ENCODE assay signal across 1 cellular context in the genomic region with DNA sequence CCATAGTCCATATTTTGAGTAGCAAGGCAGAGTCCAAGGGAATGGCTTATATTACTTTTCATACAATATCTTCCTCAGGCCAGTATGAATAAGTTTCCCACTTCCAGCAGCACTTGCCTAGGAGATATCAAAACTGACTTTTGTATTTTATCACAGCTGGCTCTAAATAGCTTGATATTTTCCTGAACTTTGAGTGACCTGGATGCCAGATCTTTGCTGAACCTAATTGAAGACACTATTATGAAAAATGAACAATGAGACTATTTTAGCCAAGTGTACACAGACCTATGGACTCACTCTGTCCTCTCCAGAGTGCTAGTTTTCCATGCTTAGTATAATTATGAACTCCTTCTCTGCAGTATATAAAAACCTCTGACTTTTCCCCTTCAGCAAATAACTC.
TF ChIP-seq lines count a peak whose summit lies in the region.

No MANE protein-coding gene starts in this region.

TF ChIP-seq in HepG2, 621 proteins besides CTCF, POLR2A, EP300 and RAD21:
- TF ChIP-seq, protein P1, sequence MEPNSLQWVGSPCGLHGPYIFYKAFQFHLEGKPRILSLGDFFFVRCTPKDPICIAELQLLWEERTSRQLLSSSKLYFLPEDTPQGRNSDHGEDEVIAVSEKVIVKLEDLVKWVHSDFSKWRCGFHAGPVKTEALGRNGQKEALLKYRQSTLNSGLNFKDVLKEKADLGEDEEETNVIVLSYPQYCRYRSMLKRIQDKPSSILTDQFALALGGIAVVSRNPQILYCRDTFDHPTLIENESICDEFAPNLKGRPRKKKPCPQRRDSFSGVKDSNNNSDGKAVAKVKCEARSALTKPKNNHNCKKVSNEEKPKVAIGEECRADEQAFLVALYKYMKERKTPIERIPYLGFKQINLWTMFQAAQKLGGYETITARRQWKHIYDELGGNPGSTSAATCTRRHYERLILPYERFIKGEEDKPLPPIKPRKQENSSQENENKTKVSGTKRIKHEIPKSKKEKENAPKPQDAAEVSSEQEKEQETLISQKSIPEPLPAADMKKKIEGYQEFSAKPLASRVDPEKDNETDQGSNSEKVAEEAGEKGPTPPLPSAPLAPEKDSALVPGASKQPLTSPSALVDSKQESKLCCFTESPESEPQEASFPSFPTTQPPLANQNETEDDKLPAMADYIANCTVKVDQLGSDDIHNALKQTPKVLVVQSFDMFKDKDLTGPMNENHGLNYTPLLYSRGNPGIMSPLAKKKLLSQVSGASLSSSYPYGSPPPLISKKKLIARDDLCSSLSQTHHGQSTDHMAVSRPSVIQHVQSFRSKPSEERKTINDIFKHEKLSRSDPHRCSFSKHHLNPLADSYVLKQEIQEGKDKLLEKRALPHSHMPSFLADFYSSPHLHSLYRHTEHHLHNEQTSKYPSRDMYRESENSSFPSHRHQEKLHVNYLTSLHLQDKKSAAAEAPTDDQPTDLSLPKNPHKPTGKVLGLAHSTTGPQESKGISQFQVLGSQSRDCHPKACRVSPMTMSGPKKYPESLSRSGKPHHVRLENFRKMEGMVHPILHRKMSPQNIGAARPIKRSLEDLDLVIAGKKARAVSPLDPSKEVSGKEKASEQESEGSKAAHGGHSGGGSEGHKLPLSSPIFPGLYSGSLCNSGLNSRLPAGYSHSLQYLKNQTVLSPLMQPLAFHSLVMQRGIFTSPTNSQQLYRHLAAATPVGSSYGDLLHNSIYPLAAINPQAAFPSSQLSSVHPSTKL (CRISPR knock-in tag; IDR thresholded peaks at IDR 0.05): no peak
- TF ChIP-seq CHD4 (IDR thresholded peaks at IDR 0.05; ENCODE audit: borderline replicate concordance, low read length): no peak
- TF ChIP-seq KDM3A (CRISPR knock-in tag; IDR thresholded peaks at IDR 0.05; ENCODE audit: low read depth): no peak
- no peak for TF ChIP-seq CENPX (CRISPR knock-in tag; IDR thresholded peaks at IDR 0.05)
- TF ChIP-seq DMAP1 (CRISPR knock-in tag; IDR thresholded peaks at IDR 0.05): no peak
TF ChIP-seq in HepG2: peak in this region for 0.
